17 cellular contexts compared by ENCODE assay signal in the genomic region with DNA sequence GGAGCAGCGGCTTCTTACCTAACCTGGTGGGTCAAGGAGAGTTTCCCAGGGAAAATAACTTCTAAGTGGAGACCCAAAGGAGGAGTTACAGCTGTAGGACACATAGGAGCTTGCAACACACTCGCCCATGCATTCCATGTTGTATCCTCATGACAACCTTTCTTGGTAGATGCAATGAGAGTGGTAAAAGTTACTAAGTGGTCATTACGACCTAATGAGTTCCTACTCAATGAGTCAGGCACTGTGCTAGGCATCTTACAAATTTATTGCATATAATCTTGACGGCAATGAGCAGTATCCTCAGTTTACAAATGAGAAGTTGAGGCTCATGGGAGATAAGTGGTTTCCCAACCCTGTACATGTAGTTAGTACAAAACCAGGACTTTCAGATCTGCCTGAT.
"Had no signal": no experiment of that assay in that cellular context is flagged by ENCODE, and none has a peak within 500 bp of the region (broad histone marks: within the 10 kb centered on the region; RNA-seq: fewer than 3 reads in every experiment).

No MANE protein-coding gene starts in this region.

- H3K27me3 Mint-ChIP-seq: activated CD8-positive, alpha-beta memory T cell treated with anti-CD3 and anti-CD28 coated beads, Interleukin-2, amount 10 ng/mL, durations not matched to agents 7 days and 5 days; memory B cell; stimulated activated naive CD8-positive, alpha-beta T cell treated with anti-CD3 and anti-CD28 coated beads, Interleukin-15, amount 100 ng/mL, for 72 hours had no signal

- DNase-seq: activated CD4-positive, alpha-beta T cell treated with anti-CD3 and anti-CD28 coated beads, Interleukin-2, amount 50 U/mL, for 48 hours; activated CD8-positive, alpha-beta memory T cell treated with anti-CD3 and anti-CD28 coated beads, Interleukin-2, amount 10 ng/mL, durations not matched to agents 7 days and 5 days; activated naive CD4-positive, alpha-beta T cell treated with anti-CD3 and anti-CD28 coated beads, Interleukin-2, amount 50 U/mL, for 16 hours; activated T-cell treated with anti-CD3 and anti-CD28 coated beads, Interleukin-2, amount 50 U/mL, for 1 hour; adrenal gland; dorsolateral prefrontal cortex; hypothalamus; kidney; left ventricle myocardium superior; occipital lobe; right cardiac atrium; stimulated activated naive CD8-positive, alpha-beta T cell treated with anti-CD3 and anti-CD28 coated beads, Interleukin-15, amount 100 ng/mL, for 72 hours; upper lobe of left lung; WERI-Rb-1 had no signal

- H3K27ac Mint-ChIP-seq: activated CD8-positive, alpha-beta memory T cell treated with anti-CD3 and anti-CD28 coated beads, Interleukin-2, amount 10 ng/mL, durations not matched to agents 7 days and 5 days had no signal

- H3K9me3 Mint-ChIP-seq: nephron had no signal

- H3K4me3 Mint-ChIP-seq: activated CD8-positive, alpha-beta memory T cell treated with anti-CD3 and anti-CD28 coated beads, Interleukin-2, amount 10 ng/mL, durations not matched to agents 7 days and 5 days; memory B cell; nephron; stimulated activated naive CD8-positive, alpha-beta T cell treated with anti-CD3 and anti-CD28 coated beads, Interleukin-15, amount 100 ng/mL, for 72 hours had no signal

- ATAC-seq: activated CD8-positive, alpha-beta memory T cell treated with anti-CD3 and anti-CD28 coated beads, Interleukin-2, amount 10 ng/mL, durations not matched to agents 7 days and 5 days; left ventricle myocardium superior; right cardiac atrium; stimulated activated naive CD8-positive, alpha-beta T cell treated with anti-CD3 and anti-CD28 coated beads, Interleukin-15, amount 100 ng/mL, for 72 hours had no signal

- H3K9me3 ChIP-seq: adrenal gland, upper lobe of left lung had no signal

- H3K36me3 ChIP-seq: adrenal gland, upper lobe of left lung, WERI-Rb-1 had no signal

- H3K27me3 ChIP-seq: adrenal gland, dorsolateral prefrontal cortex, upper lobe of left lung had no signal

- H3K4me3 ChIP-seq: adrenal gland, dorsolateral prefrontal cortex, smooth muscle cell, upper lobe of left lung had no signal

- H3K27ac ChIP-seq: adrenal gland, dorsolateral prefrontal cortex, WERI-Rb-1 had no signal
